ENCODE assay signal across 1 cellular context in the genomic region with DNA sequence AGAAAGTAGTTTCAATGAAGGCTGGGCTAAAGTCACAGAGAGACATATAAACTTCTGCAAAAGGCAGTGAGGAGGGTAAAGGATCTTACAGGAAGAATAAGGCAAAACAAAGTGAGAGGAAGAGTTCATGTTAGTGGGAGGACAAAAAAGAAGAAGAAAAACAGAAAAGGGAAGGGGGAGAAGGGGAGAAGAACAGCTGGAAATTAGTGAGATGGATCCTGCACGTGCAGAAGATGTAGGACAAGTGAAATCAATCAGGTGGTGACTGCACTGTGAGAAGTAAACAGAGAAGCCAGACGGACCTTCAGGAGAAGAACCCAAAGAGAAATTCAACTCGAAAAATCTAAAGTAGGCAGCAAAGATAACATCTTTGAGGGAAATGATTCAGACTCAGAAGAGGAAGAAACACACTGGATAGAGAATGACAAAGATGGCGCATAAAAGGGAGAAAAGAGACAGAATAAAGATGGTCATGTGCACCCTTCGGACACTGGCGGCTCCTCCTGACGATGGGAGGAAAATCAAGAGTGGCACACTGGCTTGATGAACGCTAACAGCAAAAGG.
TF ChIP-seq lines count a peak whose summit lies in the region.

No MANE protein-coding gene starts in this region.

TF ChIP-seq in HEK293, 187 proteins besides CTCF, POLR2A, EP300 and RAD21 (continued from another document):
- TF ChIP-seq, protein P1, sequence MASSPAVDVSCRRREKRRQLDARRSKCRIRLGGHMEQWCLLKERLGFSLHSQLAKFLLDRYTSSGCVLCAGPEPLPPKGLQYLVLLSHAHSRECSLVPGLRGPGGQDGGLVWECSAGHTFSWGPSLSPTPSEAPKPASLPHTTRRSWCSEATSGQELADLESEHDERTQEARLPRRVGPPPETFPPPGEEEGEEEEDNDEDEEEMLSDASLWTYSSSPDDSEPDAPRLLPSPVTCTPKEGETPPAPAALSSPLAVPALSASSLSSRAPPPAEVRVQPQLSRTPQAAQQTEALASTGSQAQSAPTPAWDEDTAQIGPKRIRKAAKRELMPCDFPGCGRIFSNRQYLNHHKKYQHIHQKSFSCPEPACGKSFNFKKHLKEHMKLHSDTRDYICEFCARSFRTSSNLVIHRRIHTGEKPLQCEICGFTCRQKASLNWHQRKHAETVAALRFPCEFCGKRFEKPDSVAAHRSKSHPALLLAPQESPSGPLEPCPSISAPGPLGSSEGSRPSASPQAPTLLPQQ (tag by site-specific recombination; IDR thresholded peaks at IDR 0.05), result no peak
